Comparison of ENCODE assay signal across 16 cellular contexts in genomic region chr9:117412841-117413240, GRCh38. TPM values are rescaled to one million over a fixed set of nuclear protein-coding genes. Genes with fewer than 3 reads are reported as not detected.
A peak's percentile ranks its signal among the peaks of the same experiment; 100 is the strongest.
DNase-seq lines count a peak whose midpoint lies in the region; ATAC-seq and TF ChIP-seq lines count a peak whose summit lies in the region.
"Had no signal": no experiment of that assay in that cellular context is flagged by ENCODE, and none has a peak within 500 bp of the region (broad histone marks: within the 10 kb centered on the region; RNA-seq: fewer than 3 reads in every experiment).

No MANE protein-coding gene starts in this region.

- peaks cover 11% of the 10 kb centered on the region for H3K4me1 Mint-ChIP-seq in progenitor cell of endocrine pancreas (ENCODE audit: low read depth)
- H3K4me1 Mint-ChIP-seq in stimulated activated memory B cell treated with anti-CD40 and anti-IgM and Interleukin-4, amounts not matched to agents 10 μg/mL and 1 μg/mL and 100 μg/mL, for 72 hours, result no peaks in the 10 kb centered on the region
- H3K4me1 Mint-ChIP-seq: central memory CD8-positive, alpha-beta T cell; immature natural killer cell had no signal

- no peaks in the 10 kb centered on the region for H3K9me2 ChIP-seq in Karpas-422 (replicated peaks; ENCODE audit: insufficient read depth, low read length)

- H3K9me3 ChIP-seq in Karpas-422 (ENCODE audit: low read length) (no peaks in the 10 kb centered on the region), esophagus muscularis mucosa (no peaks in the 10 kb centered on the region)

- H3K4me3 ChIP-seq in Karpas-422 (ENCODE audit: low read length) (peak overlapping the region; percentile 14; the same call in 1 of the 2 replicates), esophagus muscularis mucosa (peak overlapping the region in 3 of 4 donors; percentile 52 to 64 (median 56))

- no peak overlapping the region for H2AFZ ChIP-seq in Karpas-422 (ENCODE audit: low read length)

- H3K36me3 Mint-ChIP-seq in progenitor cell of endocrine pancreas (ENCODE audit: insufficient read depth), result no peaks in the 10 kb centered on the region
- no peaks in the 10 kb centered on the region for H3K36me3 Mint-ChIP-seq in stimulated activated memory B cell treated with anti-CD40 and anti-IgM and Interleukin-4, amounts not matched to agents 10 μg/mL and 1 μg/mL and 100 μg/mL, for 72 hours
- H3K36me3 Mint-ChIP-seq: immature natural killer cell had no signal

- H3K36me3 ChIP-seq in Karpas-422 (ENCODE audit: insufficient read depth, low read length) (no peaks in the 10 kb centered on the region), esophagus muscularis mucosa (no peaks in the 10 kb centered on the region)

- H3K4me2 ChIP-seq in Karpas-422 (ENCODE audit: low read depth, low read length, poor library complexity, severe bottlenecking), result peak overlapping the region; percentile 42

- H3K4me1 ChIP-seq in Karpas-422 (ENCODE audit: low read length), result peaks cover 24% of the 10 kb centered on the region
- peaks cover 17 to 31% (median 31%) of the 10 kb centered on the region in 4 donors for H3K4me1 ChIP-seq in esophagus muscularis mucosa

- TF ChIP-seq CTCF in esophagus muscularis mucosa (IDR thresholded peaks at IDR 0.05), result no peak
- no peak for TF ChIP-seq CTCF in progenitor cell of endocrine pancreas (IDR thresholded peaks at IDR 0.05; ENCODE audit: unreplicated experiment)

- H3K27me3 ChIP-seq in Karpas-422 (ENCODE audit: low read length) (no peaks in the 10 kb centered on the region), esophagus muscularis mucosa (peaks cover 0 to 60% (median 30%) of the 10 kb centered on the region in 4 donors)

- no peak for ATAC-seq in GM18502 (IDR thresholded peaks at IDR 0.05; ENCODE audit: poor library complexity, unreplicated experiment)
- no peak for ATAC-seq in stimulated activated memory B cell treated with anti-CD40 and anti-IgM and Interleukin-4, amounts not matched to agents 10 μg/mL and 1 μg/mL and 100 μg/mL, for 72 hours

- intact Hi-C loops in esophagus muscularis mucosa (cut with DNase I), result no loop called here

- no peak overlapping the region for H3K27ac ChIP-seq in Karpas-422 (ENCODE audit: low read length)
- no peak overlapping the region for H3K27ac ChIP-seq in esophagus muscularis mucosa (replicated peaks in 1 of 4)

- peaks cover 10% of the 10 kb centered on the region for H3K27me3 Mint-ChIP-seq in progenitor cell of endocrine pancreas
- peaks cover 44% of the 10 kb centered on the region for H3K27me3 Mint-ChIP-seq in stimulated activated memory B cell treated with anti-CD40 and anti-IgM and Interleukin-4, amounts not matched to agents 10 μg/mL and 1 μg/mL and 100 μg/mL, for 72 hours

- H3K9ac ChIP-seq in Karpas-422 (ENCODE audit: low read length), result no peak overlapping the region

- H3K27ac Mint-ChIP-seq in progenitor cell of endocrine pancreas, result no peak overlapping the region
- no peak overlapping the region for H3K27ac Mint-ChIP-seq in stimulated activated memory B cell treated with anti-CD40 and anti-IgM and Interleukin-4, amounts not matched to agents 10 μg/mL and 1 μg/mL and 100 μg/mL, for 72 hours
- H3K27ac Mint-ChIP-seq: immature natural killer cell had no signal

- DNase-seq in DMS53 (lab: John Stamatoyannopoulos, UW) (peak; percentile 43), DMS53 treated with DMSO at 0.1 percent for 48 hours (lab: John Stamatoyannopoulos, UW; ENCODE audit: unreplicated experiment) (no peak), Karpas-422 (no peak), esophagus muscularis mucosa (ENCODE audit: extremely low spot score) (no peak), progenitor cell of endocrine pancreas (ENCODE audit: low spot score, unreplicated experiment) (no peak), T-helper 2 cell (no peak)
- DNase-seq: 8988T; activated CD4-positive, alpha-beta T cell treated with anti-CD3 and anti-CD28 coated beads, Interleukin-2, amount 50 U/mL, for 4 hours; activated gamma-delta T cell; immature natural killer cell; KG1; NCI-H1694; OCI-M1 had no signal

- peak overlapping the region; percentile 80 for H3K4me3 Mint-ChIP-seq in progenitor cell of endocrine pancreas (ENCODE audit: low read depth)
- H3K4me3 Mint-ChIP-seq in stimulated activated memory B cell treated with anti-CD40 and anti-IgM and Interleukin-4, amounts not matched to agents 10 μg/mL and 1 μg/mL and 100 μg/mL, for 72 hours, result no peak overlapping the region
- H3K4me3 Mint-ChIP-seq: central memory CD8-positive, alpha-beta T cell; immature natural killer cell had no signal

- no peaks in the 10 kb centered on the region for H3K79me2 ChIP-seq in Karpas-422 (ENCODE audit: low read length)

- H4K20me1 ChIP-seq in Karpas-422 (ENCODE audit: insufficient read depth, low read depth, low read length), result no peaks in the 10 kb centered on the region

- TF ChIP-seq POLR2A in esophagus muscularis mucosa (IDR thresholded peaks at IDR 0.05; ENCODE audit: low read depth), result no peak

- 22% methylated on average over 9 of the region's 24 CpGs for WGBS in esophagus muscularis mucosa

- TF ChIP-seq EP300 in esophagus muscularis mucosa (IDR thresholded peaks at IDR 0.05), result no peak

- no peaks in the 10 kb centered on the region for H3K9me3 Mint-ChIP-seq in progenitor cell of endocrine pancreas (ENCODE audit: low read depth)
- H3K9me3 Mint-ChIP-seq in stimulated activated memory B cell treated with anti-CD40 and anti-IgM and Interleukin-4, amounts not matched to agents 10 μg/mL and 1 μg/mL and 100 μg/mL, for 72 hours, result no peaks in the 10 kb centered on the region

RNA-seq across cellular contexts. Expression of gene ASTN2, which starts 2.0 kb away (rescaled TPM):
- 5.3 TPM in 2 replicates for total RNA-seq in Karpas-422 (2014; rRNA removed; shearing (Covaris generic); ENCODE audit: low replicate concordance)
- total RNA-seq in esophagus muscularis mucosa (1 to 10 TPM; 4.2 to 6.9 (median 5.5) TPM), progenitor cell of endocrine pancreas (27.1 and 29.0 TPM in 2 replicates)
